8 cellular contexts compared by ENCODE assay signal in genomic region chr1:43990271-43991199, GRCh38. TPM values are rescaled to one million over a fixed set of nuclear protein-coding genes. Genes with fewer than 3 reads are reported as not detected.
A peak's percentile ranks its signal among the peaks of the same experiment; 100 is the strongest.
DNase-seq lines count a peak whose midpoint lies in the region; ATAC-seq and TF ChIP-seq lines count a peak whose summit lies in the region.

No MANE protein-coding gene starts in this region.

- TF ChIP-seq POLR2A in suprapubic skin (IDR thresholded peaks at IDR 0.05), result no peak

- H3K36me3 Mint-ChIP-seq in T-helper 2 cell treated with Interferon-gamma antibody and Interleukin-4, amounts not matched to agents 5 μg/mL and 100 μg/mL, for 36 hours (ENCODE audit: low read depth), result no peaks in the 10 kb centered on the region
- H3K36me3 Mint-ChIP-seq in activated T-helper 17 cell treated with anti-CD3 and anti-CD28 coated beads, Interleukin-2, amount 50 U/mL, for 72 hours (ENCODE audit: low read depth), result peaks cover 3% of the 10 kb centered on the region

- H3K4me3 ChIP-seq in iPS-20b (ENCODE audit: low read length) (peak overlapping the region; percentile 80), suprapubic skin (peak overlapping the region; percentile 63)

- DNase-seq in T-helper 2 cell treated with Interferon-gamma antibody and Interleukin-4, amounts not matched to agents 5 μg/mL and 100 μg/mL, for 36 hours (ENCODE audit: low spot score), result no peak
- no peak for DNase-seq in T-helper 2 cell
- DNase-seq in suprapubic skin (ENCODE audit: low spot score in 2 of 2), result no peak
- DNase-seq in AG08396 (ENCODE audit: low spot score), result no peak

- H3K27me3 ChIP-seq in iPS-20b (ENCODE audit: insufficient read depth, low read length) (peaks cover 6% of the 10 kb centered on the region; the same call in 1 of the 2 replicates), suprapubic skin (no peaks in the 10 kb centered on the region)

- peak overlapping the region; percentile 56; the same call in 1 of the 2 replicates for H3K9ac ChIP-seq in iPS-20b (ENCODE audit: low read depth, low read length)

- no peak overlapping the region for H3K27ac Mint-ChIP-seq in T-helper 2 cell treated with Interferon-gamma antibody and Interleukin-4, amounts not matched to agents 5 μg/mL and 100 μg/mL, for 36 hours
- H3K27ac Mint-ChIP-seq in activated T-helper 17 cell treated with anti-CD3 and anti-CD28 coated beads, Interleukin-2, amount 50 U/mL, for 72 hours, result no peak overlapping the region

- no peak for ATAC-seq in activated T-helper 17 cell treated with anti-CD3 and anti-CD28 coated beads, Interleukin-2, amount 50 U/mL, for 72 hours (replicated peaks)
- ATAC-seq in GM19397 (IDR thresholded peaks at IDR 0.05; ENCODE audit: unreplicated experiment) (no peak), GM21529 (IDR thresholded peaks at IDR 0.05; ENCODE audit: unreplicated experiment) (no peak)

- H3K9me3 ChIP-seq in iPS-20b (ENCODE audit: insufficient read depth, low read depth, low read length) (no peaks in the 10 kb centered on the region), suprapubic skin (no peaks in the 10 kb centered on the region)

- no peaks in the 10 kb centered on the region for H3K9me3 Mint-ChIP-seq in T-helper 2 cell treated with Interferon-gamma antibody and Interleukin-4, amounts not matched to agents 5 μg/mL and 100 μg/mL, for 36 hours
- no peaks in the 10 kb centered on the region for H3K9me3 Mint-ChIP-seq in activated T-helper 17 cell treated with anti-CD3 and anti-CD28 coated beads, Interleukin-2, amount 50 U/mL, for 72 hours

- no peak for TF ChIP-seq EP300 in suprapubic skin (IDR thresholded peaks at IDR 0.05)

- H3K4me1 ChIP-seq in iPS-20b (ENCODE audit: insufficient read depth, low read length) (peaks cover 5% of the 10 kb centered on the region; the same call in 1 of the 2 replicates), suprapubic skin (peaks cover 19% of the 10 kb centered on the region)

- H3K36me3 ChIP-seq in iPS-20b (ENCODE audit: insufficient read depth, low read depth, low read length) (peaks cover 11% of the 10 kb centered on the region; the same call in 1 of the 2 replicates), suprapubic skin (peaks cover 11% of the 10 kb centered on the region)

- peaks cover 16% of the 10 kb centered on the region for H3K4me1 Mint-ChIP-seq in T-helper 2 cell treated with Interferon-gamma antibody and Interleukin-4, amounts not matched to agents 5 μg/mL and 100 μg/mL, for 36 hours (ENCODE audit: low read depth)
- H3K4me1 Mint-ChIP-seq in activated T-helper 17 cell treated with anti-CD3 and anti-CD28 coated beads, Interleukin-2, amount 50 U/mL, for 72 hours, result no peaks in the 10 kb centered on the region

- WGBS in suprapubic skin, result 65% methylated on average over 13 of the region's 19 CpGs

- no peaks in the 10 kb centered on the region for H3K27me3 Mint-ChIP-seq in T-helper 2 cell treated with Interferon-gamma antibody and Interleukin-4, amounts not matched to agents 5 μg/mL and 100 μg/mL, for 36 hours (ENCODE audit: low read depth)
- H3K27me3 Mint-ChIP-seq in activated T-helper 17 cell treated with anti-CD3 and anti-CD28 coated beads, Interleukin-2, amount 50 U/mL, for 72 hours, result no peaks in the 10 kb centered on the region

- no peak for TF ChIP-seq CTCF in suprapubic skin (IDR thresholded peaks at IDR 0.05)

- H3K27ac ChIP-seq in iPS-20b (ENCODE audit: low read length) (no peak overlapping the region), suprapubic skin (peak overlapping the region; percentile 71)

- H3K4me3 Mint-ChIP-seq in T-helper 2 cell treated with Interferon-gamma antibody and Interleukin-4, amounts not matched to agents 5 μg/mL and 100 μg/mL, for 36 hours, result peak overlapping the region; percentile 94
- H3K4me3 Mint-ChIP-seq in activated T-helper 17 cell treated with anti-CD3 and anti-CD28 coated beads, Interleukin-2, amount 50 U/mL, for 72 hours, result peak overlapping the region; percentile 85

RNA-seq across cellular contexts. Expression of gene CCDC24, which starts 0.9 kb away (rescaled TPM):
- 1 to 10 TPM in 1 of 2 donors, under 1 TPM in 1; 0.95 to 2.6 TPM for total RNA-seq in activated T-helper 17 cell treated with anti-CD3 and anti-CD28 coated beads, Interleukin-2, amount 50 U/mL, for 72 hours
- 1 to 10 TPM; 1.6 to 7.8 (median 3.7) TPM for total RNA-seq in suprapubic skin

RNA-seq across cellular contexts. Expression of gene B4GALT2, which starts 11.5 kb away (rescaled TPM):
- 10 to 100 TPM; 18.5 to 34.4 TPM for total RNA-seq in activated T-helper 17 cell treated with anti-CD3 and anti-CD28 coated beads, Interleukin-2, amount 50 U/mL, for 72 hours
- 10 to 100 TPM; 21.4 to 51.4 (median 41.0) TPM for total RNA-seq in suprapubic skin

RNA-seq across cellular contexts. Expression of gene ATP6V0B, which starts 15.8 kb away (rescaled TPM):
- total RNA-seq in activated T-helper 17 cell treated with anti-CD3 and anti-CD28 coated beads, Interleukin-2, amount 50 U/mL, for 72 hours, result 100 to 1,000 TPM in 1 of 2 donors, 10 to 100 TPM in 1; 80.1 to 183 TPM
- total RNA-seq in suprapubic skin, result 100 to 1,000 TPM in 3 of 4 donors, 10 to 100 TPM in 1; 95.2 to 193 (median 150) TPM

RNA-seq across cellular contexts. Expression of gene DPH2, which starts 20.7 kb away (rescaled TPM):
- 10 to 100 TPM; 24.7 to 59.4 TPM for total RNA-seq in activated T-helper 17 cell treated with anti-CD3 and anti-CD28 coated beads, Interleukin-2, amount 50 U/mL, for 72 hours
- 10 to 100 TPM; 27.8 to 64.4 (median 39.8) TPM for total RNA-seq in suprapubic skin

RNA-seq across cellular contexts. Expression of gene SLC6A9, which starts 40.7 kb away (rescaled TPM):
- total RNA-seq in activated T-helper 17 cell treated with anti-CD3 and anti-CD28 coated beads, Interleukin-2, amount 50 U/mL, for 72 hours, result 1 to 10 TPM in 1 of 2 donors, under 1 TPM in 1; 0.87 to 2.8 TPM
- total RNA-seq in suprapubic skin, result 10 to 100 TPM; 59.2 to 95.4 (median 84.5) TPM
